1 cellular context compared by ENCODE assay signal in genomic region chr19:19261350-19262189, GRCh38.
A peak's percentile ranks its signal among the peaks of the same experiment; 100 is the strongest.
TF ChIP-seq lines count a peak whose summit lies in the region.

No MANE protein-coding gene starts in this region.

TF ChIP-seq in K562, 482 proteins besides CTCF, POLR2A, EP300 and RAD21 (continued from another document):
- no peak for TF ChIP-seq KLF6 (CRISPR knock-in tag; IDR thresholded peaks at IDR 0.05; ENCODE audit: borderline replicate concordance)
- no peak for TF ChIP-seq SNIP1 (IDR thresholded peaks at IDR 0.05; ENCODE audit: low read depth)
- no peak for TF ChIP-seq MCM5 (IDR thresholded peaks at IDR 0.05; ENCODE audit: low read depth)
- TF ChIP-seq SIN3A (IDR thresholded peaks at IDR 0.05; ENCODE audit: borderline replicate concordance in 2 of 2, control insufficient read depth in 1 of 2, low read depth in 2 of 2, low read length in 2 of 2), result no peak
- TF ChIP-seq ARID4B (CRISPR knock-in tag; IDR thresholded peaks at IDR 0.05), result no peak
- TF ChIP-seq ZNF780A (CRISPR knock-in tag; IDR thresholded peaks at IDR 0.05), result no peak
- TF ChIP-seq HEY1 (CRISPR knock-in tag; IDR thresholded peaks at IDR 0.05; ENCODE audit: borderline replicate concordance), result no peak
- TF ChIP-seq LARP7 (IDR thresholded peaks at IDR 0.05), result 0 out of 2 replicates have a peak, but pooled peaks have one; percentile 38
- TF ChIP-seq HDGF (IDR thresholded peaks at IDR 0.05), result no peak
- no peak for TF ChIP-seq RUNX1 (IDR thresholded peaks at IDR 0.05; ENCODE audit: low read depth)
- no peak for TF ChIP-seq HNRNPH1 (optimal IDR thresholded peaks at IDR 0.05; ENCODE audit: low read depth, low read length)
- no peak for TF ChIP-seq TRIM28 (IDR thresholded peaks at IDR 0.05)
- no peak for TF ChIP-seq YBX1 (IDR thresholded peaks at IDR 0.05)
- TF ChIP-seq ZNF592 (IDR thresholded peaks at IDR 0.05), result no peak
- TF ChIP-seq ETV6 (IDR thresholded peaks at IDR 0.05; ENCODE audit: borderline replicate concordance in 1 of 2, low read depth in 2 of 2, low read length in 1 of 2), result no peak
- TF ChIP-seq ETV6 (CRISPR knock-in tag; IDR thresholded peaks at IDR 0.05; ENCODE audit: borderline replicate concordance), result no peak
- TF ChIP-seq STAT5B (CRISPR knock-in tag; IDR thresholded peaks at IDR 0.05), result no peak
- TF ChIP-seq STAT5A (IDR thresholded peaks at IDR 0.05; ENCODE audit: borderline replicate concordance, low read length), result no peak
- TF ChIP-seq E2F6 (IDR thresholded peaks at IDR 0.05; ENCODE audit: borderline replicate concordance in 1 of 2, extremely low read depth in 1 of 2, insufficient read depth in 1 of 2, insufficient read length in 1 of 2, low read depth in 1 of 2, low read length in 1 of 2, poor library complexity in 1 of 2, severe bottlenecking in 1 of 2), result peak in 1 of 2 experiments; percentile 78
- TF ChIP-seq ZNF57 (CRISPR knock-in tag; IDR thresholded peaks at IDR 0.05), result no peak
- no peak for TF ChIP-seq NFATC3 (IDR thresholded peaks at IDR 0.05)
- TF ChIP-seq XRCC3 (IDR thresholded peaks at IDR 0.05), result no peak
- TF ChIP-seq EGR1 (conservative IDR thresholded peaks at IDR 0.05), result 0 out of 2 replicates have a peak, but pooled peaks have one; percentile 35
- no peak for TF ChIP-seq KDM1A (IDR thresholded peaks at IDR 0.05)
- 0 out of 2 replicates have a peak, but pooled peaks have one; percentile 12 for TF ChIP-seq MGA (IDR thresholded peaks at IDR 0.05)
- TF ChIP-seq ZNF124 (CRISPR knock-in tag; IDR thresholded peaks at IDR 0.05), result no peak
- TF ChIP-seq STAG1 (CRISPR knock-in tag; IDR thresholded peaks at IDR 0.05; ENCODE audit: borderline replicate concordance), result peak; percentile 11; the same call in 1 of the 2 replicates
- peak; percentile 78 for TF ChIP-seq L3MBTL2 (IDR thresholded peaks at IDR 0.05)
- no peak for TF ChIP-seq TARDBP (IDR thresholded peaks at IDR 0.05)
- no peak for TF ChIP-seq ZNF197 (CRISPR knock-in tag; IDR thresholded peaks at IDR 0.05; ENCODE audit: low read depth)
- TF ChIP-seq ZBTB26 (CRISPR knock-in tag; IDR thresholded peaks at IDR 0.05), result no peak
- no peak for TF ChIP-seq ATF1 (CRISPR knock-in tag; IDR thresholded peaks at IDR 0.05)
- TF ChIP-seq ATF1 (tag; IDR thresholded peaks at IDR 0.05), result no peak
- no peak for TF ChIP-seq NR3C1 (CRISPR knock-in tag; IDR thresholded peaks at IDR 0.05)
